12 cellular contexts compared by ENCODE assay signal in genomic region chr16:30892670-30893069, GRCh38. TPM values are rescaled to one million over a fixed set of nuclear protein-coding genes. Genes with fewer than 3 reads are reported as not detected.
A peak's percentile ranks its signal among the peaks of the same experiment; 100 is the strongest.
DNase-seq lines count a peak whose midpoint lies in the region; ATAC-seq, FAIRE-seq and TF ChIP-seq lines count a peak whose summit lies in the region.
"Had no signal": no experiment of that assay in that cellular context is flagged by ENCODE, and none has a peak within 500 bp of the region (broad histone marks: within the 10 kb centered on the region; RNA-seq: fewer than 3 reads in every experiment).

No MANE protein-coding gene starts in this region.

- H3K4me3 ChIP-seq in cardiac muscle cell (peak overlapping the region; percentile 83), astrocyte (ENCODE audit: insufficient read depth, low read depth, low read length) (peak overlapping the region; percentile 98), lower lobe of right lung (peak overlapping the region; percentile 88), mucosa of descending colon (no peak overlapping the region)

- H3K36me3 Mint-ChIP-seq in astrocyte (ENCODE audit: low read depth, unreplicated experiment) (peaks cover 9% of the 10 kb centered on the region), type B pancreatic cell (peaks cover 14% of the 10 kb centered on the region)

- ATAC-seq in left ventricle myocardium superior (no peak), lower lobe of right lung (no peak), mucosa of descending colon (no peak)
- ATAC-seq: left colon had no signal

- peak overlapping the region; percentile 62 for H3K27ac Mint-ChIP-seq in astrocyte (ENCODE audit: unreplicated experiment)
- H3K27ac Mint-ChIP-seq in type B pancreatic cell: peak overlapping the region; percentile 85

- H3K27me3 Mint-ChIP-seq in astrocyte (ENCODE audit: low read depth, unreplicated experiment) (no peaks in the 10 kb centered on the region), type B pancreatic cell (no peaks in the 10 kb centered on the region)

- peak overlapping the region; percentile 99 for H3K4me2 ChIP-seq in astrocyte (ENCODE audit: low read length)

- peaks cover 9% of the 10 kb centered on the region for H3K36me3 ChIP-seq in cardiac muscle cell
- H3K36me3 ChIP-seq in astrocyte (ENCODE audit: insufficient read depth, low read length): peaks cover 8% of the 10 kb centered on the region
- peaks cover 40% of the 10 kb centered on the region for H3K36me3 ChIP-seq in lower lobe of right lung
- no peaks in the 10 kb centered on the region for H3K36me3 ChIP-seq in mucosa of descending colon (ENCODE audit: low read depth)

- H3K4me1 ChIP-seq in cardiac muscle cell (ENCODE audit: low read depth): peaks cover 19% of the 10 kb centered on the region
- peaks cover 33% of the 10 kb centered on the region for H3K4me1 ChIP-seq in astrocyte (ENCODE audit: insufficient read depth, low read length)
- H3K4me1 ChIP-seq in lower lobe of right lung: peaks cover 43% of the 10 kb centered on the region
- peaks cover 20% of the 10 kb centered on the region for H3K4me1 ChIP-seq in mucosa of descending colon (ENCODE audit: low read depth)

- peak overlapping the region; percentile 94 for H3K9ac ChIP-seq in astrocyte (ENCODE audit: low read length)

- H4K20me1 ChIP-seq in astrocyte (ENCODE audit: insufficient read depth, low read length): peaks cover 6% of the 10 kb centered on the region

- H3K27ac ChIP-seq in cardiac muscle cell: no peak overlapping the region
- no peak overlapping the region for H3K27ac ChIP-seq in astrocyte (ENCODE audit: low read depth, low read length)
- no peak overlapping the region for H3K27ac ChIP-seq in lower lobe of right lung

- DNase-seq in cardiac muscle cell (ENCODE audit: low read depth in 1 of 2, low spot score in 1 of 2) (no peak), left ventricle myocardium superior (no peak), astrocyte (ENCODE audit: low read depth) (no peak), lower lobe of right lung (no peak), type B pancreatic cell (ENCODE audit: extremely low spot score, unreplicated experiment) (no peak), mucosa of descending colon (no peak), hepatic stellate cell (ENCODE audit: low spot score) (no peak)
- DNase-seq in central memory CD4-positive, alpha-beta T cell: no peak
- DNase-seq: DMS 273 treated with DMSO at 0.1 percent for 48 hours, NCI-H1694 had no signal

- H3K79me2 ChIP-seq in astrocyte (ENCODE audit: insufficient read depth, low read length): peaks cover 20% of the 10 kb centered on the region

- peak overlapping the region; percentile 88 for H3K4me3 Mint-ChIP-seq in astrocyte (ENCODE audit: unreplicated experiment)
- H3K4me3 Mint-ChIP-seq in type B pancreatic cell: peak overlapping the region; percentile 89

- H3K9me3 ChIP-seq in cardiac muscle cell (ENCODE audit: low read depth) (no peaks in the 10 kb centered on the region), astrocyte (ENCODE audit: insufficient read depth, low read depth, low read length) (no peaks in the 10 kb centered on the region), lower lobe of right lung (no peaks in the 10 kb centered on the region), mucosa of descending colon (no peaks in the 10 kb centered on the region)

- no peak overlapping the region for H2AFZ ChIP-seq in astrocyte (ENCODE audit: low read depth, low read length)

- no peak for FAIRE-seq in astrocyte (lab: Jason Lieb, UNC)
- FAIRE-seq: H54 had no signal

- H3K4me1 Mint-ChIP-seq in astrocyte (ENCODE audit: low read depth, unreplicated experiment): peaks cover 18% of the 10 kb centered on the region
- peaks cover 29% of the 10 kb centered on the region for H3K4me1 Mint-ChIP-seq in type B pancreatic cell (ENCODE audit: unreplicated experiment)

- H3K27me3 ChIP-seq in cardiac muscle cell (no peaks in the 10 kb centered on the region), astrocyte (ENCODE audit: insufficient read depth, low read length) (no peaks in the 10 kb centered on the region), lower lobe of right lung (ENCODE audit: low read depth) (no peaks in the 10 kb centered on the region)

- intact Hi-C loops in left ventricle myocardium superior (cut with micrococcal nuclease) (no loop called here), lower lobe of right lung (cut with DNase I) (no loop called here), mucosa of descending colon (cut with DNase I, micrococcal nuclease) (no loop called here)

- no peak for TF ChIP-seq CTCF in cardiac muscle cell (IDR thresholded peaks at IDR 0.05; ENCODE audit: low read depth, low read length)
- no peak for TF ChIP-seq CTCF in astrocyte (IDR thresholded peaks at IDR 0.05; ENCODE audit: insufficient read depth, low read depth, low read length)
- no peak for TF ChIP-seq CTCF in lower lobe of right lung (IDR thresholded peaks at IDR 0.05)
- TF ChIP-seq CTCF in type B pancreatic cell (conservative IDR thresholded peaks at IDR 0.05): no peak
- TF ChIP-seq CTCF in mucosa of descending colon (IDR thresholded peaks at IDR 0.05): no peak

- no peaks in the 10 kb centered on the region for H3K9me3 Mint-ChIP-seq in astrocyte (ENCODE audit: unreplicated experiment)
- no peaks in the 10 kb centered on the region for H3K9me3 Mint-ChIP-seq in type B pancreatic cell

RNA-seq across cellular contexts. Expression of gene BCL7C, which starts 1.2 kb away (rescaled TPM):
- total RNA-seq in cardiac muscle cell (39.8 and 53.0 TPM in 2 replicates), left ventricle myocardium superior (29.6 TPM), astrocyte (37.7 and 40.7 TPM in 2 replicates), lower lobe of right lung (23.3 TPM), type B pancreatic cell (ENCODE audit: low replicate concordance) (26.3 and 35.0 TPM in 2 replicates), mucosa of descending colon (10 to 100 TPM; 20.8 to 30.6 (median 25.3) TPM)
- 50.5 and 60.6 TPM in 2 replicates for polyA plus RNA-seq in cardiac muscle cell

RNA-seq across cellular contexts. Expression of gene CTF1, which starts 3.7 kb away (rescaled TPM):
- total RNA-seq in cardiac muscle cell (4.9 and 5.0 TPM in 2 replicates), left ventricle myocardium superior (7.5 TPM), astrocyte (5.2 and 5.9 TPM in 2 replicates), lower lobe of right lung (10.3 TPM), type B pancreatic cell (ENCODE audit: low replicate concordance) (2.5 and 3.1 TPM in 2 replicates), mucosa of descending colon (1 to 10 TPM; 1.1 to 7.6 (median 1.5) TPM)
- 14.0 and 23.4 TPM in 2 replicates for polyA plus RNA-seq in cardiac muscle cell

RNA-seq across cellular contexts. Expression of gene FBXL19, which starts 30.7 kb away (rescaled TPM):
- total RNA-seq in cardiac muscle cell (55.1 and 60.0 TPM in 2 replicates), left ventricle myocardium superior (5.7 TPM), astrocyte (42.3 and 42.5 TPM in 2 replicates), lower lobe of right lung (14.5 TPM), type B pancreatic cell (ENCODE audit: low replicate concordance) (29.0 and 46.4 TPM in 2 replicates), mucosa of descending colon (10 to 100 TPM; 17.6 to 30.3 (median 22.4) TPM)
- 3.9 and 4.0 TPM in 2 replicates for polyA plus RNA-seq in cardiac muscle cell

RNA-seq across cellular contexts. Expression of gene ORAI3, which starts 56.2 kb away (rescaled TPM):
- total RNA-seq in cardiac muscle cell (88.5 and 123 TPM in 2 replicates), left ventricle myocardium superior (10.8 TPM), astrocyte (21.1 and 22.6 TPM in 2 replicates), lower lobe of right lung (30.2 TPM), type B pancreatic cell (ENCODE audit: low replicate concordance) (18.7 and 19.4 TPM in 2 replicates), mucosa of descending colon (10 to 100 TPM; 14.6 to 24.6 (median 15.4) TPM)
- polyA plus RNA-seq in cardiac muscle cell: 94.5 and 101 TPM in 2 replicates
